Comparison of ENCODE assay signal across 1 cellular context in the genomic region with DNA sequence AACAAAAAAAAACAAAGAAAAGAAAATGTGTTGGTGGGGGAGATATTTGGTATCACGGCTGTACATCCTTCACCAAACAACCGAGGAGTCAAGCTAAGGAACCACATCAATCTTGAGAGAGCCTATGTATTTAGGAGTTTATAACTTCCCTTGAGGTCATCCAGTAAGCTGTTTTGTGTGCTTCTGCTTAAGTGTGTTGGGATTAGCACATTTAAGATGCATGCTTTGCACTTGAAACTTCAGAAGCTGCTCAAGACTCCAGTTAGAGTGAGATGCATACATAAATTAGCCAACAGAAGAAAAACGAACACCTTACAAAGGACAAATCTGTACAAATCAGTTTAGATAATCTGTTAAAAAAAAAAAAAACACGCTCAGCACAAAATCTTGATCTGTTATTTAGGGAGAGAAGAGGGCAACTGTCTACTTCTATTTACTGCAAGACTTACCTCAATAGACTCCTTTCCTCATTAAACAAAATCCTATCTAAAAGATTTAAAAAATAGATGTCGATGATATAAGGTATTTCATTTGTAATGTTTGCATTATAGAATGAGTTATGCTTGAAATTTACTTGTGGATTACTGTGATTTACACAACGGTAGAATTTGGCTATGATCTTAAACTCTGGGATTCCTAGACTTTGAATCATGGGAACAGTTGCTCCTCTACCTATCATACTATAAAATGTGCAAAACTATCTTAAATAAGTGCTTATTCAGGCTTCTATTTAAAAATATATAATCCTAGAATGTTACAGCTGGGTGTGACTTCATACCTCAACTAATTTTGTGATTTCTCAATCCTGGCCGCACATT.
TF ChIP-seq lines count a peak whose summit lies in the region.

No MANE protein-coding gene starts in this region.

TF ChIP-seq in K562, 482 proteins besides CTCF, POLR2A, EP300 and RAD21:
- TF ChIP-seq EHMT2 (IDR thresholded peaks at IDR 0.05) (no peak), ZNF316 (IDR thresholded peaks at IDR 0.05) (peak; percentile 52; the same call in 1 of the 2 replicates)
